ENCODE assay signal across 1 cellular context in the genomic region with DNA sequence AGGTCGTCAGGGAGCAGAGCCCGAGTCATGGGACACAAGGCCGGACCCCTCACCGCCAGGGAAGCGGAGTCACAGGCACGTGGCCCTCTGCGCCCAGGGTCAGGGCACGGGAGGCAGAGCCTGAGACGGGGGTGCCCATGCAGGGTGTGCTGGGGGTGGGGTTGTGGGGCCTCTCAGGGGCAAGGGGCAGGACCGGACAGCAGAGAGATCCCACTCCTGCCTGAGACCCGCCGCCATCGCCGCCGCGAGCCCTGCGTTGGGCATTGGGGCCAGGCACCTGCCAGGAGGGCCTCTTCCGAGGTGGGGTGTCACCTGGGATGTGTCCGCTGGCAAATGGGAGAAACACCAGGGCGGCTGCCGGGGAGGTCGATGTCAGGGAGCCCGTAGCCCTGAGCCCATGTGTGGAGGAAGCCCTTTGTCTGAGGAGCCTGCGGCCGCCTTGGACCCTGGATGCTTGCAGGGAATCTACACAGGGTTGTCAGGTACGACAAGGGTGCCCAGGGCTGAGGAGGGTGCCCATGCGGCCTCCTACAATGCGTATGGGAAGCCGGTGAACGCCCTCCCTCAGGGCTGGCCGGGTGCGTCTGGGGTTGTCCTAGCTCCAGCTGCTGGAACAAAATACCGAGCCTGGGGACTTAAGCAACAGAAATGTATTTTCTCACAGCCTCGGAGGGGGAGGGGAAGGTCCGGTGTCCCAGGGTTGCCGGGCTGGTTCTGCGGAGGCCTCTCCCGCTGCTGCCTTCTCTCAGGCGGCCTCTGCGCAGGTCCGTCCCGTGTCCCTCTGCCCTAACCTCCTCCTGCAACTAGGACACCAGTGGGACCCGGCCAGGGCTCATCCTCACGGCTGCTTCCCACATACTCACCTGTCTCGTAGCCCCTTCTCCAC.
TF ChIP-seq lines count a peak whose summit lies in the region.

No MANE protein-coding gene starts in this region.

TF ChIP-seq in WTC11, 78 proteins besides CTCF, POLR2A, EP300 and RAD21 (continued from another document):
- TF ChIP-seq, protein P1, sequence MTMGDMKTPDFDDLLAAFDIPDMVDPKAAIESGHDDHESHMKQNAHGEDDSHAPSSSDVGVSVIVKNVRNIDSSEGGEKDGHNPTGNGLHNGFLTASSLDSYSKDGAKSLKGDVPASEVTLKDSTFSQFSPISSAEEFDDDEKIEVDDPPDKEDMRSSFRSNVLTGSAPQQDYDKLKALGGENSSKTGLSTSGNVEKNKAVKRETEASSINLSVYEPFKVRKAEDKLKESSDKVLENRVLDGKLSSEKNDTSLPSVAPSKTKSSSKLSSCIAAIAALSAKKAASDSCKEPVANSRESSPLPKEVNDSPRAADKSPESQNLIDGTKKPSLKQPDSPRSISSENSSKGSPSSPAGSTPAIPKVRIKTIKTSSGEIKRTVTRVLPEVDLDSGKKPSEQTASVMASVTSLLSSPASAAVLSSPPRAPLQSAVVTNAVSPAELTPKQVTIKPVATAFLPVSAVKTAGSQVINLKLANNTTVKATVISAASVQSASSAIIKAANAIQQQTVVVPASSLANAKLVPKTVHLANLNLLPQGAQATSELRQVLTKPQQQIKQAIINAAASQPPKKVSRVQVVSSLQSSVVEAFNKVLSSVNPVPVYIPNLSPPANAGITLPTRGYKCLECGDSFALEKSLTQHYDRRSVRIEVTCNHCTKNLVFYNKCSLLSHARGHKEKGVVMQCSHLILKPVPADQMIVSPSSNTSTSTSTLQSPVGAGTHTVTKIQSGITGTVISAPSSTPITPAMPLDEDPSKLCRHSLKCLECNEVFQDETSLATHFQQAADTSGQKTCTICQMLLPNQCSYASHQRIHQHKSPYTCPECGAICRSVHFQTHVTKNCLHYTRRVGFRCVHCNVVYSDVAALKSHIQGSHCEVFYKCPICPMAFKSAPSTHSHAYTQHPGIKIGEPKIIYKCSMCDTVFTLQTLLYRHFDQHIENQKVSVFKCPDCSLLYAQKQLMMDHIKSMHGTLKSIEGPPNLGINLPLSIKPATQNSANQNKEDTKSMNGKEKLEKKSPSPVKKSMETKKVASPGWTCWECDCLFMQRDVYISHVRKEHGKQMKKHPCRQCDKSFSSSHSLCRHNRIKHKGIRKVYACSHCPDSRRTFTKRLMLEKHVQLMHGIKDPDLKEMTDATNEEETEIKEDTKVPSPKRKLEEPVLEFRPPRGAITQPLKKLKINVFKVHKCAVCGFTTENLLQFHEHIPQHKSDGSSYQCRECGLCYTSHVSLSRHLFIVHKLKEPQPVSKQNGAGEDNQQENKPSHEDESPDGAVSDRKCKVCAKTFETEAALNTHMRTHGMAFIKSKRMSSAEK (CRISPR knock-in tag; IDR thresholded peaks at IDR 0.05; ENCODE audit: borderline replicate concordance) = no peak
- TF ChIP-seq MYBL2 (CRISPR knock-in tag; IDR thresholded peaks at IDR 0.05) = no peak
- TF ChIP-seq, protein P2, sequence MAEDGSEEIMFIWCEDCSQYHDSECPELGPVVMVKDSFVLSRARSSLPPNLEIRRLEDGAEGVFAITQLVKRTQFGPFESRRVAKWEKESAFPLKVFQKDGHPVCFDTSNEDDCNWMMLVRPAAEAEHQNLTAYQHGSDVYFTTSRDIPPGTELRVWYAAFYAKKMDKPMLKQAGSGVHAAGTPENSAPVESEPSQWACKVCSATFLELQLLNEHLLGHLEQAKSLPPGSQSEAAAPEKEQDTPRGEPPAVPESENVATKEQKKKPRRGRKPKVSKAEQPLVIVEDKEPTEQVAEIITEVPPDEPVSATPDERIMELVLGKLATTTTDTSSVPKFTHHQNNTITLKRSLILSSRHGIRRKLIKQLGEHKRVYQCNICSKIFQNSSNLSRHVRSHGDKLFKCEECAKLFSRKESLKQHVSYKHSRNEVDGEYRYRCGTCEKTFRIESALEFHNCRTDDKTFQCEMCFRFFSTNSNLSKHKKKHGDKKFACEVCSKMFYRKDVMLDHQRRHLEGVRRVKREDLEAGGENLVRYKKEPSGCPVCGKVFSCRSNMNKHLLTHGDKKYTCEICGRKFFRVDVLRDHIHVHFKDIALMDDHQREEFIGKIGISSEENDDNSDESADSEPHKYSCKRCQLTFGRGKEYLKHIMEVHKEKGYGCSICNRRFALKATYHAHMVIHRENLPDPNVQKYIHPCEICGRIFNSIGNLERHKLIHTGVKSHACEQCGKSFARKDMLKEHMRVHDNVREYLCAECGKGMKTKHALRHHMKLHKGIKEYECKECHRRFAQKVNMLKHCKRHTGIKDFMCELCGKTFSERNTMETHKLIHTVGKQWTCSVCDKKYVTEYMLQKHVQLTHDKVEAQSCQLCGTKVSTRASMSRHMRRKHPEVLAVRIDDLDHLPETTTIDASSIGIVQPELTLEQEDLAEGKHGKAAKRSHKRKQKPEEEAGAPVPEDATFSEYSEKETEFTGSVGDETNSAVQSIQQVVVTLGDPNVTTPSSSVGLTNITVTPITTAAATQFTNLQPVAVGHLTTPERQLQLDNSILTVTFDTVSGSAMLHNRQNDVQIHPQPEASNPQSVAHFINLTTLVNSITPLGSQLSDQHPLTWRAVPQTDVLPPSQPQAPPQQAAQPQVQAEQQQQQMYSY (CRISPR knock-in tag; IDR thresholded peaks at IDR 0.05) = no peak
- no peak for TF ChIP-seq IRF2 (CRISPR knock-in tag; IDR thresholded peaks at IDR 0.05; ENCODE audit: borderline replicate concordance, low read depth)
- TF ChIP-seq NR2C2 (CRISPR knock-in tag; IDR thresholded peaks at IDR 0.05) = no peak
